Comparison of ENCODE assay signal across 22 cellular contexts in the genomic region with DNA sequence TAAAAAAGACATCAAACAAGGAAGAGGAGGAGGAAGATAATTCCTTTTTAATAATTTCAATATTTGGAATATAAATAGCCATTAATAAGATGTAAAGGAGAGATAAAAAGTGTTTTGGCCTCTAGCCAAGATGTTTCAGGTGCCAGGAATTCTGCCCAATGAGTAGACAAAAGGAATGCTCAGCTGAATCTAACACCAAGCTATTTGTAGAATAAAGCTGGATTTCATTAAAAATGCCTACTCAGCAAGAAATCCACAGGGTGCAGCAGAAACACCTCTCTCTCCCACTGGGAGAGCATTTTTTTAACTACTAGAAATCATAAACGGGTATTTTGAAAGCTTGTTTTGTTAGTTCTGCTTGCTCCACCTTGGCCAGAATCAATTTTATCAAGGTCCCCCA. TPM values are rescaled to one million over a fixed set of nuclear protein-coding genes. Genes with fewer than 3 reads are reported as not detected.
"Had no signal": no experiment of that assay in that cellular context is flagged by ENCODE, and none has a peak within 500 bp of the region (broad histone marks: within the 10 kb centered on the region; RNA-seq: fewer than 3 reads in every experiment).

No MANE protein-coding gene starts in this region.

- H2AFZ ChIP-seq: neural progenitor cell had no signal

- H3K36me3 ChIP-seq: gastrocnemius medialis, neural progenitor cell, tibial artery had no signal

- H3K27ac ChIP-seq: gastrocnemius medialis, neural progenitor cell, tibial artery had no signal

- H3K9me3 ChIP-seq: gastrocnemius medialis, tibial artery had no signal

- H3K4me3 Mint-ChIP-seq: activated naive CD4-positive, alpha-beta T cell treated with anti-CD3 and anti-CD28 coated beads, Interleukin-2, amount 50 U/mL, for 24 hours; naive thymus-derived CD4-positive, alpha-beta T cell; neural progenitor cell; T-helper 2 cell treated with Interferon-gamma antibody and Interleukin-4, amounts not matched to agents 5 μg/mL and 100 μg/mL, for 36 hours had no signal

- H3K9me3 Mint-ChIP-seq: activated naive CD4-positive, alpha-beta T cell treated with anti-CD3 and anti-CD28 coated beads, Interleukin-2, amount 50 U/mL, for 24 hours; naive thymus-derived CD4-positive, alpha-beta T cell; neural progenitor cell; T-helper 2 cell treated with Interferon-gamma antibody and Interleukin-4, amounts not matched to agents 5 μg/mL and 100 μg/mL, for 36 hours had no signal

- H3K4me2 ChIP-seq: neural progenitor cell had no signal

- H3K27me3 ChIP-seq: gastrocnemius medialis, neural progenitor cell had no signal

- H3K27ac Mint-ChIP-seq: activated naive CD4-positive, alpha-beta T cell treated with anti-CD3 and anti-CD28 coated beads, Interleukin-2, amount 50 U/mL, for 24 hours; naive thymus-derived CD4-positive, alpha-beta T cell; neural progenitor cell; progenitor cell of endocrine pancreas; T-helper 2 cell treated with Interferon-gamma antibody and Interleukin-4, amounts not matched to agents 5 μg/mL and 100 μg/mL, for 36 hours had no signal

- FAIRE-seq: astrocyte, TTC549, urothelium cell line had no signal

- H3K36me3 Mint-ChIP-seq: activated naive CD4-positive, alpha-beta T cell treated with anti-CD3 and anti-CD28 coated beads, Interleukin-2, amount 50 U/mL, for 24 hours; naive thymus-derived CD4-positive, alpha-beta T cell; neural progenitor cell had no signal

- H3K4me1 Mint-ChIP-seq: activated naive CD4-positive, alpha-beta T cell treated with anti-CD3 and anti-CD28 coated beads, Interleukin-2, amount 50 U/mL, for 24 hours; naive thymus-derived CD4-positive, alpha-beta T cell; neural progenitor cell had no signal

- H3K4me1 ChIP-seq: gastrocnemius medialis, neural progenitor cell, tibial artery had no signal

- H3K9ac ChIP-seq: neural progenitor cell had no signal

- ATAC-seq: gastrocnemius medialis; naive thymus-derived CD4-positive, alpha-beta T cell; stimulated activated naive CD8-positive, alpha-beta T cell treated with anti-CD3 and anti-CD28 coated beads, Interleukin-15, Interleukin-2, amounts not matched to agents 100 U/mL and 50 U/mL, for 24 hours had no signal

- DNase-seq: activated CD4-positive, alpha-beta T cell treated with anti-CD3 and anti-CD28 coated beads, Interleukin-2, amount 50 U/mL, for 4 hours; activated gamma-delta T cell; erythroblast; gastrocnemius medialis; head of caudate nucleus; kidney glomerular epithelial cell; mesendoderm; naive thymus-derived CD4-positive, alpha-beta T cell; stimulated activated CD4-positive, alpha-beta T cell treated with anti-CD3 and anti-CD28 coated beads, Interleukin-12 subunit alpha, Interleukin-12 subunit beta, amount 100 ng/mL, for 4 hours; stimulated activated CD4-positive, alpha-beta T cell treated with anti-CD3 and anti-CD28 coated beads, Interleukin-1b, Interleukin-23, amount 100 ng/mL, for 48 hours; stimulated activated CD8-positive, alpha-beta memory T cell treated with anti-CD3 and anti-CD28 coated beads, Interleukin-4, amount 100 ng/mL, for 48 hours; stimulated activated naive CD8-positive, alpha-beta T cell treated with anti-CD3 and anti-CD28 coated beads, Interleukin-15, Interleukin-2, amounts not matched to agents 100 U/mL and 50 U/mL, for 24 hours; substantia nigra; tibial artery had no signal

- H3K4me3 ChIP-seq: gastrocnemius medialis, neural progenitor cell, tibial artery had no signal

RNA-seq across cellular contexts. Expression of a gene that starts 4.1 kb away (rescaled TPM):
- total RNA-seq: astrocyte; gastrocnemius medialis; naive thymus-derived CD4-positive, alpha-beta T cell; osteoblast; progenitor cell of endocrine pancreas had no signal
- polyA plus RNA-seq: naive thymus-derived CD4-positive, alpha-beta T cell had no signal
